ENCODE assay signal across 25 cellular contexts in genomic region chr2:34524115-34524514, GRCh38.
DNase-seq lines count a peak whose midpoint lies in the region; ATAC-seq, FAIRE-seq and TF ChIP-seq lines count a peak whose summit lies in the region.
"Had no signal": no experiment of that assay in that cellular context is flagged by ENCODE, and none has a peak within 500 bp of the region (broad histone marks: within the 10 kb centered on the region; RNA-seq: fewer than 3 reads in every experiment).

No MANE protein-coding gene starts in this region.

- H3K4me2 ChIP-seq in mammary epithelial cell (ENCODE audit: insufficient read depth, low read depth, low read length) (no peak overlapping the region), keratinocyte (ENCODE audit: control insufficient read depth, extremely low read depth, insufficient read depth, low read depth, low read length) (no peak overlapping the region)
- H3K4me2 ChIP-seq: A549; BLaER1 treated with 17β-estradiol and CSF1 and Interleukin-3, amounts not matched to agents 10 nM and 100 nM had no signal

- no peaks in the 10 kb centered on the region for H4K20me1 ChIP-seq in mammary epithelial cell (ENCODE audit: insufficient read depth, low read length)
- no peaks in the 10 kb centered on the region for H4K20me1 ChIP-seq in keratinocyte (ENCODE audit: control insufficient read depth, extremely low read depth, insufficient read depth, low read length)
- H4K20me1 ChIP-seq: BLaER1 treated with 17β-estradiol and CSF1 and Interleukin-3, amounts not matched to agents 10 nM and 100 nM had no signal

- H3K9ac ChIP-seq in mammary epithelial cell (ENCODE audit: insufficient read depth, low read length): no peak overlapping the region
- H3K9ac ChIP-seq in keratinocyte (ENCODE audit: control insufficient read depth, extremely low read depth, insufficient read depth, low read length): no peak overlapping the region
- H3K9ac ChIP-seq: BLaER1 treated with 17β-estradiol and CSF1 and Interleukin-3, amounts not matched to agents 10 nM and 100 nM had no signal

- TF ChIP-seq POLR2A in breast epithelium (IDR thresholded peaks at IDR 0.05): no peak

- no TSS peak for BruUV-seq in mammary epithelial cell (replicated peaks; lab: Mats Ljungman, UMichigan)

- H3K9me3 ChIP-seq in mammary epithelial cell (replicated peaks; ENCODE audit: insufficient read depth, low read length) (no peaks in the 10 kb centered on the region), breast epithelium (peaks cover 0 to 3% of the 10 kb centered on the region in 2 donors), keratinocyte (ENCODE audit: control insufficient read depth, low read depth, low read length) (no peaks in the 10 kb centered on the region)

- H3K27me3 ChIP-seq in mammary epithelial cell (ENCODE audit: insufficient read depth, low read length) (no peaks in the 10 kb centered on the region), breast epithelium (no peaks in the 10 kb centered on the region), keratinocyte (ENCODE audit: control insufficient read depth, extremely low read depth, insufficient read depth, low read length) (no peaks in the 10 kb centered on the region)
- H3K27me3 ChIP-seq: BLaER1 treated with 17β-estradiol and CSF1 and Interleukin-3, amounts not matched to agents 10 nM and 100 nM had no signal

- 52% methylated on average over 3 of the region's 3 CpGs for WGBS in mammary epithelial cell (ENCODE audit: low coverage, missing lambda C conversion rate)

- CTCF ChIA-PET in mammary epithelial cell (lab: Charles Lee; ENCODE audit: low non-redundant PET): no interaction called here

- H3K4me1 ChIP-seq in mammary epithelial cell (ENCODE audit: insufficient read depth, low read length): no peaks in the 10 kb centered on the region
- H3K4me1 ChIP-seq in breast epithelium: no peaks in the 10 kb centered on the region
- no peaks in the 10 kb centered on the region for H3K4me1 ChIP-seq in keratinocyte (ENCODE audit: control insufficient read depth, extremely low read depth, insufficient read depth, low read length)
- H3K4me1 ChIP-seq: A549; BLaER1 treated with 17β-estradiol and CSF1 and Interleukin-3, amounts not matched to agents 10 nM and 100 nM had no signal

- TF ChIP-seq CTCF in mammary epithelial cell (conservative IDR thresholded peaks at IDR 0.05 in 1 of 2, IDR thresholded peaks at IDR 0.05 in 1 of 2; ENCODE audit: extremely low read depth in 1 of 2, insufficient read depth in 1 of 2, low read depth in 1 of 2, low read length in 2 of 2) (no peak), breast epithelium (IDR thresholded peaks at IDR 0.05) (no peak), epithelial cell of esophagus (IDR thresholded peaks at IDR 0.05; ENCODE audit: insufficient read depth, low read depth, low read length, missing control alignments) (no peak), keratinocyte (optimal IDR thresholded peaks at IDR 0.05 in 1 of 3, IDR thresholded peaks at IDR 0.05 in 1 of 3, conservative IDR thresholded peaks at IDR 0.05 in 1 of 3; ENCODE audit: extremely low read depth in 1 of 3, insufficient read depth in 2 of 3, low read length in 3 of 3) (no peak)

- H2AFZ ChIP-seq in mammary epithelial cell (ENCODE audit: low read depth, low read length) (no peak overlapping the region), keratinocyte (ENCODE audit: control insufficient read depth, low read length) (no peak overlapping the region)

- no peaks in the 10 kb centered on the region for H3K9me1 ChIP-seq in keratinocyte (ENCODE audit: control insufficient read depth, extremely low read depth, insufficient read depth, low read length)

- H3K79me2 ChIP-seq in mammary epithelial cell (ENCODE audit: insufficient read depth, low read length) (no peaks in the 10 kb centered on the region), keratinocyte (ENCODE audit: control insufficient read depth, insufficient read depth, low read length) (no peaks in the 10 kb centered on the region)

- dilution Hi-C loops in mammary epithelial cell (cut with HindIII; ENCODE audit: low sequenced_read_pairs) (no loop called here), keratinocyte (cut with MboI; ENCODE audit: extremely low pct_ligation_motif_present, low sequenced_read_pairs) (no loop called here)

- in situ Hi-C loops in mammary epithelial cell (cut with MboI; ENCODE audit: low sequenced_read_pairs in 2 of 2): no loop called here

- DNase-seq in mammary epithelial cell: peak; percentile 14
- no peak for DNase-seq in breast epithelium (ENCODE audit: low spot score in 2 of 2)
- DNase-seq in epithelial cell of esophagus (ENCODE audit: low read depth): peak; percentile 59
- no peak for DNase-seq in keratinocyte (ENCODE audit: low read depth, low spot score)
- no peak for DNase-seq in cerebellum (ENCODE audit: low spot score)
- no peak for DNase-seq in dermis blood vessel endothelial cell
- DNase-seq: AML-193; CD4-positive, alpha-beta T cell; CD8-positive, alpha-beta T cell; COR-L47; DMS 273 treated with DMSO at 0.1 percent for 48 hours; DMS153; DMS53; DMS79; DND-41; EL; GDM1 had no signal

- no peak for ATAC-seq in HG03039 (IDR thresholded peaks at IDR 0.05; ENCODE audit: unreplicated experiment)
- ATAC-seq: A549; CD8-positive, alpha-beta T cell; GM12878 had no signal

- peak; percentile 5 for FAIRE-seq in keratinocyte (lab: Jason Lieb, UNC)
- FAIRE-seq: A549, GM12878, GM12892, GM18507 had no signal

- H3K36me3 ChIP-seq in mammary epithelial cell (ENCODE audit: insufficient read depth, low read length): no peaks in the 10 kb centered on the region
- H3K36me3 ChIP-seq in breast epithelium: no peaks in the 10 kb centered on the region
- H3K36me3 ChIP-seq in keratinocyte (ENCODE audit: control insufficient read depth in 2 of 2, extremely low read depth in 1 of 2, insufficient read depth in 2 of 2, low read length in 2 of 2): no peaks in the 10 kb centered on the region
- H3K36me3 ChIP-seq: BLaER1 treated with 17β-estradiol and CSF1 and Interleukin-3, amounts not matched to agents 10 nM and 100 nM had no signal

- H3K4me3 ChIP-seq in mammary epithelial cell (replicated peaks in 1 of 3; ENCODE audit: insufficient read depth in 1 of 3, low read depth in 2 of 3, low read length in 3 of 3) (no peak overlapping the region), breast epithelium (no peak overlapping the region), epithelial cell of esophagus (ENCODE audit: low read length) (no peak overlapping the region), keratinocyte (ENCODE audit: control insufficient read depth in 2 of 3, extremely low read depth in 1 of 3, insufficient read depth in 2 of 3, low read depth in 1 of 3, low read length in 3 of 3) (no peak overlapping the region)
- H3K4me3 ChIP-seq: A549; BLaER1 treated with 17β-estradiol and CSF1 and Interleukin-3, amounts not matched to agents 10 nM and 100 nM; GM12878 had no signal

- intact Hi-C loops in mammary epithelial cell (cut with micrococcal nuclease) (no loop called here), breast epithelium (cut with DNase I; ENCODE audit: low total_unique reads) (no loop called here)

- H3K27ac ChIP-seq in mammary epithelial cell (ENCODE audit: insufficient read depth, low read depth, low read length) (no peak overlapping the region), breast epithelium (no peak overlapping the region), keratinocyte (ENCODE audit: control insufficient read depth, insufficient read depth, low read length) (no peak overlapping the region)
- H3K27ac ChIP-seq: 22Rv1; A549; BLaER1 treated with 17β-estradiol and CSF1 and Interleukin-3, amounts not matched to agents 10 nM and 100 nM; C4-2B had no signal

Comparison
In these comparisons a context has a peak if more than half of its experiments do, and no peak if none do; other contexts are left out.
1. DNase-seq: peak in mammary epithelial cell (single experiment) and epithelial cell of esophagus (single experiment); none in breast epithelium (0 of 2), keratinocyte (single experiment), cerebellum (single experiment) and dermis blood vessel endothelial cell (single experiment).